In genomic region chr17:28371245-28372202, GRCh38 we compare ENCODE assay signal across 1 cellular context.
TF ChIP-seq lines count a peak whose summit lies in the region.

Gene SARM1 (plus strand): TSS chr17:28371694. CDS start chr17:28372033, 339 bp downstream.

TF ChIP-seq in HepG2, 621 proteins besides CTCF, POLR2A, EP300 and RAD21 (continued from another document and continues in another):
- TF ChIP-seq HNF1B (CRISPR knock-in tag; IDR thresholded peaks at IDR 0.05) (no peak), ZNF232 (CRISPR knock-in tag; IDR thresholded peaks at IDR 0.05; ENCODE audit: borderline replicate concordance) (no peak), HIVEP1 (CRISPR knock-in tag; IDR thresholded peaks at IDR 0.05) (0 out of 2 replicates have a peak, but pooled peaks have one; percentile 13), ZNF34 (CRISPR knock-in tag; IDR thresholded peaks at IDR 0.05; ENCODE audit: borderline replicate concordance) (no peak), MNT (IDR thresholded peaks at IDR 0.05) (0 out of 2 replicates have a peak, but pooled peaks have one; percentile 11), KDM1A (CRISPR knock-in tag; IDR thresholded peaks at IDR 0.05) (no peak), PBX2 (CRISPR knock-in tag; IDR thresholded peaks at IDR 0.05) (no peak), HMGXB3 (CRISPR knock-in tag; IDR thresholded peaks at IDR 0.05; ENCODE audit: borderline replicate concordance) (no peak), SIN3A (IDR thresholded peaks at IDR 0.05; ENCODE audit: borderline replicate concordance, low read depth, low read length) (no peak), ZBTB10 (CRISPR knock-in tag; IDR thresholded peaks at IDR 0.05; ENCODE audit: borderline replicate concordance) (no peak), STAT6 (CRISPR knock-in tag; IDR thresholded peaks at IDR 0.05; ENCODE audit: borderline replicate concordance) (no peak), ZSCAN30 (CRISPR knock-in tag; IDR thresholded peaks at IDR 0.05) (no peak), NFYC (CRISPR knock-in tag; IDR thresholded peaks at IDR 0.05) (no peak), DMAP1 (CRISPR knock-in tag; IDR thresholded peaks at IDR 0.05) (no peak), ZSCAN31 (CRISPR knock-in tag; IDR thresholded peaks at IDR 0.05; ENCODE audit: low read depth) (peak; percentile 26; the same call in 1 of the 2 replicates), MED1 (CRISPR knock-in tag; IDR thresholded peaks at IDR 0.05) (no peak), MAX (IDR thresholded peaks at IDR 0.05) (peak; percentile 58; the same call in 1 of the 2 replicates), SRF (IDR thresholded peaks at IDR 0.05; ENCODE audit: low read depth, low read length) (0 out of 2 replicates have a peak, but pooled peaks have one; percentile 3), NR0B2 (CRISPR knock-in tag; IDR thresholded peaks at IDR 0.05) (no peak), SOX6 (IDR thresholded peaks at IDR 0.05) (no peak), SOX6 (CRISPR knock-in tag; IDR thresholded peaks at IDR 0.05) (no peak), HDAC1 (CRISPR knock-in tag; IDR thresholded peaks at IDR 0.05) (peak; percentile 57; the same call in 1 of the 2 replicates), MTA3 (CRISPR knock-in tag; IDR thresholded peaks at IDR 0.05) (no peak), ZNF724P (CRISPR knock-in tag; IDR thresholded peaks at IDR 0.05; ENCODE audit: borderline replicate concordance) (no peak), ZBTB7A (CRISPR knock-in tag; IDR thresholded peaks at IDR 0.05) (0 out of 2 replicates have a peak, but pooled peaks have one; percentile 43), ARHGAP35 (CRISPR knock-in tag; IDR thresholded peaks at IDR 0.05; ENCODE audit: borderline replicate concordance) (no peak), ZFP82 (CRISPR knock-in tag; IDR thresholded peaks at IDR 0.05; ENCODE audit: borderline replicate concordance) (no peak), ZNF282 (IDR thresholded peaks at IDR 0.05; ENCODE audit: partially characterized antibody) (no peak), THAP11 (CRISPR knock-in tag; IDR thresholded peaks at IDR 0.05) (no peak), ETV5 (CRISPR knock-in tag; IDR thresholded peaks at IDR 0.05; ENCODE audit: borderline replicate concordance) (peak; percentile 17; the same call in 1 of the 2 replicates), ZFP36L2 (CRISPR knock-in tag; IDR thresholded peaks at IDR 0.05) (no peak), ZMYM2 (CRISPR knock-in tag; IDR thresholded peaks at IDR 0.05) (no peak), ZFP1 (CRISPR knock-in tag; IDR thresholded peaks at IDR 0.05) (no peak), IRF2 (CRISPR knock-in tag; IDR thresholded peaks at IDR 0.05) (0 out of 2 replicates have a peak, but pooled peaks have one; percentile 11), HNRNPUL1 (IDR thresholded peaks at IDR 0.05; ENCODE audit: low read depth, low read length) (no peak), ZNF460 (CRISPR knock-in tag; IDR thresholded peaks at IDR 0.05; ENCODE audit: borderline replicate concordance) (no peak), TRIM24 (CRISPR knock-in tag; IDR thresholded peaks at IDR 0.05) (no peak), ZGPAT (CRISPR knock-in tag; IDR thresholded peaks at IDR 0.05) (no peak), ZNF160 (CRISPR knock-in tag; IDR thresholded peaks at IDR 0.05) (no peak), ZNF512B (CRISPR knock-in tag; IDR thresholded peaks at IDR 0.05; ENCODE audit: borderline replicate concordance) (no peak), GATA4 (IDR thresholded peaks at IDR 0.05; ENCODE audit: borderline replicate concordance, low read depth) (no peak), HNRNPLL (IDR thresholded peaks at IDR 0.05; ENCODE audit: low read depth, low read length, poor library complexity, severe bottlenecking) (peak; percentile 72), THYN1 (CRISPR knock-in tag; IDR thresholded peaks at IDR 0.05; ENCODE audit: borderline replicate concordance, low read depth) (no peak), AGO2 (optimal IDR thresholded peaks at IDR 0.05; ENCODE audit: low read depth, low read length) (no peak), TBP (CRISPR knock-in tag; IDR thresholded peaks at IDR 0.05) (no peak)
